10 cellular contexts compared by ENCODE assay signal in the genomic region with DNA sequence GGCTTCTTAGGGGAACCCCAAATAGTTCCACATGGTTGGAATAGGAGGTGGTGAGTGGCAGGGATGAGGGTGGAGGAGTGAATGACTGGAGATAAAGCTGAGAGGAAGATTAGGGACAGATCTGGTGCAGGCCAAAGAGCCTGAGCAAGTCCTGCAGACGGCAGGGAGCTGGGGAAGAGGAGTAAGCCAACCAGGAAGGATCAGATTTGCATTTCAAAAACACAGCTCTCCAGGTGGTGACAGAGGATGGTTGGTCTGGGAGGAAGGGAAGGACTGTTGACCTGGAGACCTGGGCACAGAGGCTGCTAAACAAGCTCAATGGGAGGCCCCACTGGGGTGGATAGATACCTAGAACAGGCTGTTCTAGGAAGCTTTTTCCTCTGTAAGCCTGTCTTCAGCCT. TPM values are rescaled to one million over a fixed set of nuclear protein-coding genes. Genes with fewer than 3 reads are reported as not detected.
DNase-seq lines count a peak whose midpoint lies in the region; ATAC-seq, FAIRE-seq and TF ChIP-seq lines count a peak whose summit lies in the region.
"Had no signal": no experiment of that assay in that cellular context is flagged by ENCODE, and none has a peak within 500 bp of the region (broad histone marks: within the 10 kb centered on the region; RNA-seq: fewer than 3 reads in every experiment).

No MANE protein-coding gene starts in this region.

- in situ Hi-C loops in HepG2 (cut with HindIII; ENCODE audit: extremely low pct_ligation_motif_present, low pct_unique_long_range_greater_than_20kb): no loop called here

- no peak for TF ChIP-seq EP300 in HepG2 (IDR thresholded peaks at IDR 0.05; ENCODE audit: low read depth in 2 of 2, low read length in 2 of 2)
- no peak for TF ChIP-seq EP300 in HepG2 (CRISPR knock-in tag; IDR thresholded peaks at IDR 0.05; ENCODE audit: borderline replicate concordance)

- 100% methylated on average over 1 of the region's 1 CpG for WGBS in right lobe of liver (ENCODE audit: insufficient coverage, low coverage, low lambda C conversion rate, missing lambda C conversion rate)
- WGBS in HepG2 (ENCODE audit: low lambda C conversion rate): 0% methylated on average over 1 of the region's 1 CpG

- no TSS peak for BruUV-seq in HepG2 (replicated peaks; lab: Mats Ljungman, UMichigan)

- H3K79me2 ChIP-seq in HepG2 (ENCODE audit: insufficient read depth, low read length) (no peaks in the 10 kb centered on the region), astrocyte (ENCODE audit: insufficient read depth, low read length) (no peaks in the 10 kb centered on the region)

- no peaks in the 10 kb centered on the region for H3K36me3 ChIP-seq in right lobe of liver
- H3K36me3 ChIP-seq in HepG2 (replicated peaks in 1 of 2; ENCODE audit: control insufficient read depth in 1 of 2, insufficient read depth in 2 of 2, low read length in 2 of 2): no peaks in the 10 kb centered on the region
- H3K36me3 ChIP-seq in astrocyte (ENCODE audit: insufficient read depth, low read length): no peaks in the 10 kb centered on the region
- H3K36me3 ChIP-seq: neutrophil had no signal

- no peak for TF ChIP-seq RAD21 in HepG2 (CRISPR knock-in tag; IDR thresholded peaks at IDR 0.05)

- TF ChIP-seq POLR2A in right lobe of liver (IDR thresholded peaks at IDR 0.05) (no peak), HepG2 (IDR thresholded peaks at IDR 0.05; ENCODE audit: insufficient read depth in 1 of 2, low read depth in 2 of 2, low read length in 2 of 2) (no peak)

- no peak for TF ChIP-seq CTCF in right lobe of liver (IDR thresholded peaks at IDR 0.05)
- no peak for TF ChIP-seq CTCF in HepG2 (CRISPR knock-in tag; IDR thresholded peaks at IDR 0.05)
- TF ChIP-seq CTCF in astrocyte (IDR thresholded peaks at IDR 0.05; ENCODE audit: insufficient read depth, low read depth, low read length): no peak

- peaks cover 53% of the 10 kb centered on the region for H3K27me3 Mint-ChIP-seq in astrocyte (ENCODE audit: low read depth, unreplicated experiment)
- peaks cover 23% of the 10 kb centered on the region for H3K27me3 Mint-ChIP-seq in activated CD8-positive, alpha-beta memory T cell treated with anti-CD3 and anti-CD28 coated beads, Interleukin-2, amount 10 ng/mL, durations not matched to agents 7 days and 5 days

- H3K4me3 Mint-ChIP-seq in astrocyte (ENCODE audit: unreplicated experiment): no peak overlapping the region
- no peak overlapping the region for H3K4me3 Mint-ChIP-seq in activated CD8-positive, alpha-beta memory T cell treated with anti-CD3 and anti-CD28 coated beads, Interleukin-2, amount 10 ng/mL, durations not matched to agents 7 days and 5 days

- POLR2A ChIA-PET in HepG2 (lab: Yijun Ruan, JAX): no interaction called here

- H3K27ac ChIP-seq in right lobe of liver (peak overlapping the region in 2 of 3 donors; percentile 3 to 13), HepG2 (ENCODE audit: extremely low read length, insufficient read depth, low read length) (no peak overlapping the region), astrocyte (ENCODE audit: low read depth, low read length) (no peak overlapping the region)
- H3K27ac ChIP-seq: neutrophil had no signal

- H3K9me3 ChIP-seq in right lobe of liver (no peaks in the 10 kb centered on the region), HepG2 (ENCODE audit: low read length) (no peaks in the 10 kb centered on the region), astrocyte (ENCODE audit: insufficient read depth, low read depth, low read length) (no peaks in the 10 kb centered on the region)
- H3K9me3 ChIP-seq: neutrophil had no signal

- ATAC-seq in right lobe of liver (no peak), HepG2 (no peak), left colon (peak; percentile 16), HG02852 (IDR thresholded peaks at IDR 0.05; ENCODE audit: unreplicated experiment) (no peak), HG02884 (IDR thresholded peaks at IDR 0.05; ENCODE audit: unreplicated experiment) (no peak)
- ATAC-seq in activated CD8-positive, alpha-beta memory T cell treated with anti-CD3 and anti-CD28 coated beads, Interleukin-2, amount 10 ng/mL, durations not matched to agents 7 days and 5 days: no peak

- H3K4me2 ChIP-seq in HepG2 (ENCODE audit: low read depth, low read length) (no peak overlapping the region), astrocyte (ENCODE audit: low read length) (peak overlapping the region; percentile 42)

- DNase-seq in right lobe of liver (no peak), HepG2 (ENCODE audit: low spot score) (no peak), astrocyte (ENCODE audit: low read depth) (no peak), left colon (peak; percentile 26 to 54), NCI-H748 (lab: John Stamatoyannopoulos, UW; ENCODE audit: unreplicated experiment) (no peak)
- DNase-seq in activated CD8-positive, alpha-beta memory T cell treated with anti-CD3 and anti-CD28 coated beads, Interleukin-2, amount 10 ng/mL, durations not matched to agents 7 days and 5 days: no peak
- DNase-seq: NCI-H187 treated with DMSO at 0.1 percent for 48 hours had no signal

- H4K20me1 ChIP-seq in HepG2 (ENCODE audit: insufficient read depth, low read length) (no peaks in the 10 kb centered on the region), astrocyte (ENCODE audit: insufficient read depth, low read length) (peaks cover 4% of the 10 kb centered on the region)

- H3K36me3 Mint-ChIP-seq in astrocyte (ENCODE audit: low read depth, unreplicated experiment): no peaks in the 10 kb centered on the region
- H3K36me3 Mint-ChIP-seq in activated CD8-positive, alpha-beta memory T cell treated with anti-CD3 and anti-CD28 coated beads, Interleukin-2, amount 10 ng/mL, durations not matched to agents 7 days and 5 days: no peaks in the 10 kb centered on the region

- no peaks in the 10 kb centered on the region for H3K9me3 Mint-ChIP-seq in astrocyte (ENCODE audit: unreplicated experiment)
- no peaks in the 10 kb centered on the region for H3K9me3 Mint-ChIP-seq in activated CD8-positive, alpha-beta memory T cell treated with anti-CD3 and anti-CD28 coated beads, Interleukin-2, amount 10 ng/mL, durations not matched to agents 7 days and 5 days (ENCODE audit: low read depth)

- H3K27me3 ChIP-seq in right lobe of liver: no peaks in the 10 kb centered on the region
- H3K27me3 ChIP-seq in HepG2 (ENCODE audit: control insufficient read depth in 1 of 2, insufficient read depth in 2 of 2, low read length in 2 of 2): peaks cover 18 to 70% of the 10 kb centered on the region in 2 experiments
- H3K27me3 ChIP-seq in astrocyte (ENCODE audit: insufficient read depth, low read length): peaks cover 3% of the 10 kb centered on the region

- H3K9ac ChIP-seq in HepG2 (ENCODE audit: insufficient read depth, low read depth, low read length) (no peak overlapping the region), astrocyte (ENCODE audit: low read length) (no peak overlapping the region)

- peak overlapping the region; percentile 55 for H3K27ac Mint-ChIP-seq in astrocyte (ENCODE audit: unreplicated experiment)
- H3K27ac Mint-ChIP-seq in activated CD8-positive, alpha-beta memory T cell treated with anti-CD3 and anti-CD28 coated beads, Interleukin-2, amount 10 ng/mL, durations not matched to agents 7 days and 5 days: no peak overlapping the region

- peaks cover 0 to 6% (median 0%) of the 10 kb centered on the region in 4 donors for H3K4me1 ChIP-seq in right lobe of liver
- H3K4me1 ChIP-seq in HepG2 (ENCODE audit: insufficient read depth, low read length): peaks cover 11% of the 10 kb centered on the region
- peaks cover 21% of the 10 kb centered on the region for H3K4me1 ChIP-seq in astrocyte (ENCODE audit: insufficient read depth, low read length)

- H3K4me3 ChIP-seq in right lobe of liver (no peak overlapping the region), HepG2 (replicated peaks in 1 of 3; ENCODE audit: insufficient read depth in 1 of 3, low read depth in 2 of 3, low read length in 3 of 3) (no peak overlapping the region), astrocyte (ENCODE audit: insufficient read depth, low read depth, low read length) (no peak overlapping the region)

- H3K4me1 Mint-ChIP-seq in astrocyte (ENCODE audit: low read depth, unreplicated experiment): peaks cover 14% of the 10 kb centered on the region
- H3K4me1 Mint-ChIP-seq in activated CD8-positive, alpha-beta memory T cell treated with anti-CD3 and anti-CD28 coated beads, Interleukin-2, amount 10 ng/mL, durations not matched to agents 7 days and 5 days: peaks cover 21% of the 10 kb centered on the region

- intact Hi-C loops in right lobe of liver (cut with DNase I): no loop called here
- intact Hi-C loops in HepG2 (cut with micrococcal nuclease; ENCODE audit: unreplicated experiment): no loop called here
- intact Hi-C loops in left colon (cut with DNase I, micrococcal nuclease): no loop called here

- H2AFZ ChIP-seq in HepG2 (ENCODE audit: low read length): no peak overlapping the region
- no peak overlapping the region for H2AFZ ChIP-seq in astrocyte (ENCODE audit: low read depth, low read length)

- CTCF ChIA-PET in HepG2 (lab: Yijun Ruan, JAX; ENCODE audit: low intra/inter-chr PET ratio, low total read pairs): no interaction called here
- CTCF ChIA-PET in activated CD8-positive, alpha-beta memory T cell treated with anti-CD3 and anti-CD28 coated beads, Interleukin-2, amount 10 ng/mL, durations not matched to agents 7 days and 5 days (lab: Charles Lee): interaction anchor here (0.8 to 1.9 kb wide), 4 partner anchors 101 to 143 kb away, joined by 3 to 7 read pairs (median 4); no protein-coding TSS in a partner anchor

- FAIRE-seq in HepG2 (lab: Jason Lieb, UNC): no peak
- no peak for FAIRE-seq in astrocyte (lab: Jason Lieb, UNC)

RNA-seq across cellular contexts. Expression of gene EPB41L1, which starts 56.8 kb away (rescaled TPM):
- total RNA-seq in right lobe of liver (10 to 100 TPM in 1 of 6 experiments, 1 to 10 TPM in 5; 3.1 to 13.2 (median 5.3) TPM), HepG2 (2016; rRNA removed; fragmentation: Illumina TruSeq; extraction: Trizol) (16.7 and 20.8 TPM in 2 replicates), astrocyte (35.0 and 39.4 TPM in 2 replicates), left colon (10 to 100 TPM; 60.6 to 63.1 TPM)
- total RNA-seq in HepG2 (2016; cell fraction: cytosol; rRNA removed; fragmentation: Illumina TruSeq; extraction: Trizol; ENCODE audit: low read depth): 17.4 and 17.7 TPM in 2 replicates
- total RNA-seq in HepG2 (2016; cell fraction: insoluble cytoplasmic fraction; rRNA removed; fragmentation: Illumina TruSeq; extraction: Trizol): 14.4 and 18.0 TPM in 2 replicates
- total RNA-seq in HepG2 (2016; cell fraction: membrane; rRNA removed; fragmentation: Illumina TruSeq; extraction: Trizol): 56.5 and 60.6 TPM in 2 replicates
- total RNA-seq in HepG2 (2016; cell fraction: nucleus; rRNA removed; fragmentation: Illumina TruSeq; extraction: Trizol): 12.9 and 17.3 TPM in 2 replicates
- polyA plus RNA-seq in HepG2 (2011; rRNA removed): 39.0 and 53.0 TPM in 2 replicates
- polyA plus RNA-seq in HepG2 (2011; cell fraction: cytosol; rRNA removed): 32.6 and 36.6 TPM in 2 replicates
- 28.0 and 46.3 TPM in 2 replicates for polyA plus RNA-seq in HepG2 (2011; cell fraction: nucleus; rRNA removed)
- polyA plus RNA-seq in HepG2 (2012): 66.5 and 66.8 TPM in 2 replicates
- polyA plus RNA-seq in HepG2 (2016; cell fraction: cytosol; fragmentation: Illumina TruSeq; extraction: Trizol; ENCODE audit: low read depth): 51.2 and 58.4 TPM in 2 replicates
- 34.8 and 53.2 TPM in 2 replicates for polyA plus RNA-seq in HepG2 (2016; cell fraction: insoluble cytoplasmic fraction; fragmentation: Illumina TruSeq; extraction: Trizol; ENCODE audit: low read depth)
- 96.9 and 114 TPM in 2 replicates for polyA plus RNA-seq in HepG2 (2016; cell fraction: membrane; fragmentation: Illumina TruSeq; extraction: Trizol; ENCODE audit: low read depth)
- polyA plus RNA-seq in HepG2 (2016; cell fraction: nucleus; fragmentation: Illumina TruSeq; extraction: Trizol; ENCODE audit: insufficient read depth, low read depth): 24.4 and 28.5 TPM in 2 replicates
- 15.0 and 50.3 TPM in 2 replicates for polyA minus RNA-seq in HepG2 (2011; rRNA and poly(A)+ RNA removed; ENCODE audit: low replicate concordance)
- polyA minus RNA-seq in HepG2 (2011; cell fraction: cytosol; rRNA and poly(A)+ RNA removed): 28.8 and 48.7 TPM in 2 replicates
- 20.4 and 20.9 TPM in 2 replicates for polyA minus RNA-seq in HepG2 (2011; cell fraction: nucleus; rRNA and poly(A)+ RNA removed)
- under 1 TPM in 1 of 2 experiments, not detected in 1; 0.28 TPM for total RNA-seq in activated CD8-positive, alpha-beta memory T cell treated with anti-CD3 and anti-CD28 coated beads, Interleukin-2, amount 10 ng/mL, durations not matched to agents 7 days and 5 days

Comparison
In these comparisons a context has a peak if more than half of its experiments do, and no peak if none do; other contexts are left out.
1. H3K27ac ChIP-seq: peak in right lobe of liver (2 of 3); none in HepG2 (single experiment) and astrocyte (single experiment).
2. DNase-seq: peak in left colon (2 of 2); none in right lobe of liver (0 of 3), HepG2 (single experiment), astrocyte (single experiment), activated CD8-positive, alpha-beta memory T cell treated with anti-CD3 and anti-CD28 coated beads, Interleukin-2, amount 10 ng/mL, durations not matched to agents 7 days and 5 days (single experiment) and NCI-H748 (single experiment).